ENCODE assay signal across 8 cellular contexts in the genomic region with DNA sequence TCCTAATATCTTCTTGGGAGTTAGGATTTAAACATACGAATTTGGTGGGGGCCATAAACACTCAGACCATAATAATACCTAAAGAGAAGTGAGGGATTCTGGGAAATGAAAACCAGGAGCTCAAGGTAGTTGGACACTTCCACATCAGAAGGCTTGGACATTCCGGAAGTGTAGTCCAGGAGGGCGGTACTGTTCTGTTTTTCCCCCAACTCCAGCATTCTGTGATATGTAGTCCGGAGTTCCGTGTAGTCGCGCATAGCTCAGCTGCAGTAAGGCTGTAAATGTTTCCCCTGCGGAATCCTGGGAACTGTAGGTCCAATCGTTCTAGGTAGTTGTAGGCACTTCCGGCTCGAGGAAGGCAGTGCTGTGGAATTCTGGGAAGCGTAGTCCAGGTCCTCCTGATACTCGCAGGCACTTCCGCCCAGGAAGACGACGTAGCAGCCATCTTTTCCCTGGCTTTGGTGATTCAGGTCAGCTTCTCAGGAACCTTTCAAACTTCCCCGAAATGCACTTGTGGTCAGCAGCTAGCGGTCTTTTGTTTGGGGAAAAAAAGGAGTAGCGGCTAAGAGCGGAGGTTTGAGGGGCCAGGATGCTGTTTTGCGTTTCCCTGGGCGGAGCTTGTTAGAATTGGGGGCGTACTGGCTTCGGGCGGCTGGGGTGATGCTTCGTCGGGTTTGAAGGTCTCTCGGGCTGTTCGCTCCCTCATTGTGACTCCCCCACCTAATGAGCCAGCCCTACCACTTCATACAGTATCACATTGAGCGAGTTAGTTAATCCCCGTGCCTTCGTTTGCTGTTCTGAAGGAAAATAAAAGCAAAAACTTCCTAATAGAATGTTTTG. TPM values are rescaled to one million over a fixed set of nuclear protein-coding genes. Genes with fewer than 3 reads are reported as not detected.
DNase-seq lines count a peak whose midpoint lies in the region; ATAC-seq, FAIRE-seq and TF ChIP-seq lines count a peak whose summit lies in the region.

Gene ZNF226 (plus strand): TSS at position 428 of the 840 bp plus-strand sequence. CDS start 4,981 bp downstream, outside the sequence.

- H3K9ac ChIP-seq in mucosa of stomach (ENCODE audit: low read length), result peak within 1 kb of the TSS; percentile 95

- H3K27me3 ChIP-seq in esophagus (ENCODE audit: control insufficient read depth in 1 of 2, insufficient read depth in 2 of 2, low read length in 2 of 2) (no peaks in the 10 kb centered on the region), mucosa of stomach (ENCODE audit: control insufficient read depth, insufficient read depth, low read length) (no peaks in the 10 kb centered on the region)

- FAIRE-seq in D721Med (lab: Jason Lieb, UNC), result peak; percentile 94

- H3K4me3 ChIP-seq in esophagus (ENCODE audit: low read depth in 1 of 2, low read length in 2 of 2) (peak within 1 kb of the TSS; percentile 76 to 97), mucosa of stomach (ENCODE audit: low read length) (peak within 1 kb of the TSS; percentile 96)

- H3K9me3 ChIP-seq in esophagus (ENCODE audit: control insufficient read depth in 2 of 2, insufficient read depth in 1 of 2, low read depth in 1 of 2, low read length in 1 of 2) (peaks cover 3 to 5% of the 10 kb centered on the region in 2 donors), mucosa of stomach (ENCODE audit: control insufficient read depth, low read length) (peaks cover 12% of the 10 kb centered on the region)

- H3K27me3 Mint-ChIP-seq in IgD-negative memory B cell, result no peaks in the 10 kb centered on the region

- peak within 1 kb of the TSS; percentile 92 to 100 (median 97) for H3K4me3 Mint-ChIP-seq in IgD-negative memory B cell

- H3K9me3 Mint-ChIP-seq in IgD-negative memory B cell, result peaks cover 15 to 37% (median 25%) of the 10 kb centered on the region in 3 donors

- peak within 1 kb of the TSS; percentile 19 to 97 (median 97) for H3K27ac Mint-ChIP-seq in IgD-negative memory B cell

- TF ChIP-seq CTCF in D721Med (IDR thresholded peaks at IDR 0.05; ENCODE audit: insufficient read depth, missing control alignments), result no peak

- H3K4me1 ChIP-seq in esophagus (ENCODE audit: control insufficient read depth in 2 of 2, insufficient read depth in 2 of 2, low read length in 1 of 2), result peaks cover 0 to 2% of the 10 kb centered on the region in 2 donors
- H3K4me1 ChIP-seq in mucosa of stomach (ENCODE audit: control insufficient read depth, insufficient read depth, low read length), result no peaks in the 10 kb centered on the region

- 0 to 1% methylated on average over 32 of the region's 32 CpGs for WGBS in esophagus, 2 donors

- peaks cover 18% of the 10 kb centered on the region for H3K36me3 Mint-ChIP-seq in IgD-negative memory B cell

- peak within 1 kb of the TSS; percentile 85 to 95 for H3K27ac ChIP-seq in esophagus (ENCODE audit: low read depth in 2 of 2, low read length in 1 of 2)

- DNase-seq in D721Med (ENCODE audit: insufficient read length, low spot score) (peak; percentile 38), OCI-M2 (lab: John Stamatoyannopoulos, UW; ENCODE audit: unreplicated experiment) (peak; percentile 93)
- DNase-seq in activated T-cell treated with anti-CD3 and anti-CD28 coated beads, Interleukin-2, amount 50 U/mL, for 1 hour, result peak; percentile 75
- DNase-seq in stimulated activated CD8-positive, alpha-beta memory T cell treated with anti-CD3 and anti-CD28 coated beads, Interleukin-7, amount 100 ng/mL, for 1 hour (ENCODE audit: low read depth in 2 of 2), result peak; percentile 57 to 58

- H3K4me1 Mint-ChIP-seq in IgD-negative memory B cell, result peaks cover 19 to 27% (median 23%) of the 10 kb centered on the region in 3 donors

- ATAC-seq in GM21515 (IDR thresholded peaks at IDR 0.05; ENCODE audit: unreplicated experiment), result peak; percentile 84

- peaks cover 8 to 12% of the 10 kb centered on the region in 2 donors for H3K36me3 ChIP-seq in esophagus (ENCODE audit: control insufficient read depth in 2 of 2, insufficient read depth in 2 of 2, low read length in 1 of 2)
- peaks cover 5% of the 10 kb centered on the region for H3K36me3 ChIP-seq in mucosa of stomach (ENCODE audit: control insufficient read depth, insufficient read depth, low read length)

RNA-seq across cellular contexts. Expression of gene ZNF226, which starts in this region (rescaled TPM):
- polyA plus RNA-seq in IgD-negative memory B cell (24.2 TPM), esophagus (10 to 100 TPM; 10.0 to 11.5 TPM)

Comparison
In these comparisons a context has a peak if more than half of its experiments do, and no peak if none do; other contexts are left out.
1. Peak in every context shown above with its lines: DNase-seq, ATAC-seq, H3K4me3 ChIP-seq and H3K27ac ChIP-seq.
2. DNase-seq: peak in every context shown above with its lines; median percentile 93 in OCI-M2; 75 in activated T-cell treated with anti-CD3 and anti-CD28 coated beads, Interleukin-2, amount 50 U/mL, for 1 hour; 58 in stimulated activated CD8-positive, alpha-beta memory T cell treated with anti-CD3 and anti-CD28 coated beads, Interleukin-7, amount 100 ng/mL, for 1 hour; 38 in D721Med.